ENCODE assay signal across 8 cellular contexts in the genomic region with DNA sequence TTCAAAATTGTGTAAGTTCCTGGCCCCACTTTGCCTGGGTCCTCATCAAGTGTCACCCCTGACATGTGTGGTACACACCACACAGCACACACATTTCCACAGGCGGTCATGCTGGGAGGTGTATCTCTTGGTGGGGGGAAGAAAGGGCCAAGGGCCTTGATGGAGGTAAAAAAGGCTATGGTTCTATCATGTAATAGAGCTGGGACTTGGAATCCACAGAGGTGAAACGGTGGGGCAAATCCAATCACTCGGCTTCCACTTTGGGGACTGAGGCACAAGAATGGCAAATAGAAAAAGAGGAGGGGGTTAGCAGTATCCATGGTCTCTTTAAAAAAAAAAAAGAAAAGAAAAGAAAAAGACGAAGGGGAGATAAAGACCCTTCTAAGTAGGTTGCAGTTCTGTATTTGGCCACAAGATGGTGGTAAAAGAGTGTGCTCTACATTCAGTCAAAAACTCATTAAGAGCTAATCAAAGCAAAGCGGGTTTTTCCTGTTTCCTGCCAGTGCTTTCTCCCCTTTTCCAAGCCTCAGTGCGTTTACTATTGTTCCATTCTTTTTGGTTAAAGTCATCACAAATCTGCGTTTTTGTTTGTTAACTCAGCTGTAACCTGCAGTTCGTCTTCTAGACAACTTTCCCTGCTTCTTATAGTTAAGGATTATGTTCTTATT. TPM values are rescaled to one million over a fixed set of nuclear protein-coding genes. Genes with fewer than 3 reads are reported as not detected.
DNase-seq lines count a peak whose midpoint lies in the region; ATAC-seq and TF ChIP-seq lines count a peak whose summit lies in the region.

No MANE protein-coding gene starts in this region.

- intact Hi-C loops in heart left ventricle (cut with DNase I), result loop anchor here in 3 of 10 donors (5.0 to 10.0 kb wide), 4 partner anchors 104 to 709 kb away; a partner anchor contains a TSS

- no peaks in the 10 kb centered on the region for H3K36me3 ChIP-seq in heart left ventricle

- H3K27me3 Mint-ChIP-seq in activated T-cell treated with anti-CD3 and anti-CD28 coated beads, Interleukin-2, amount 50 U/mL, for 4 hours (ENCODE audit: low read depth), result no peaks in the 10 kb centered on the region

- H3K9me3 Mint-ChIP-seq in activated T-cell treated with anti-CD3 and anti-CD28 coated beads, Interleukin-2, amount 50 U/mL, for 4 hours, result no peaks in the 10 kb centered on the region

- H3K27me3 ChIP-seq in heart left ventricle, result peaks cover 0 to 46% (median 0%) of the 10 kb centered on the region in 9 donors

- no peak for TF ChIP-seq POLR2A in heart left ventricle (IDR thresholded peaks at IDR 0.05)

- H3K27ac ChIP-seq in heart left ventricle, result no peak overlapping the region

- TF ChIP-seq CTCF in heart left ventricle (IDR thresholded peaks at IDR 0.05), result peak; percentile 61 to 90 (median 76)

- no peaks in the 10 kb centered on the region for H3K36me3 Mint-ChIP-seq in activated T-cell treated with anti-CD3 and anti-CD28 coated beads, Interleukin-2, amount 50 U/mL, for 4 hours (ENCODE audit: insufficient read depth)

- peak overlapping the region in 1 of 12 donors; percentile 16 for H3K4me3 ChIP-seq in heart left ventricle

- H3K4me3 Mint-ChIP-seq in activated T-cell treated with anti-CD3 and anti-CD28 coated beads, Interleukin-2, amount 50 U/mL, for 4 hours, result peak overlapping the region; percentile 24

- no peaks in the 10 kb centered on the region for H3K9me3 ChIP-seq in heart left ventricle

- peaks cover 18% of the 10 kb centered on the region for H3K4me1 Mint-ChIP-seq in activated T-cell treated with anti-CD3 and anti-CD28 coated beads, Interleukin-2, amount 50 U/mL, for 4 hours (ENCODE audit: low read depth)

- DNase-seq in A172 (ENCODE audit: low spot score) (peak; percentile 34), EL (peak; percentile 38), NCI-H2029 treated with DMSO at 0.1 percent for 48 hours (lab: John Stamatoyannopoulos, UW) (peak; percentile 77), heart left ventricle (no peak), renal cortical epithelial cell (ENCODE audit: low read depth) (peak; percentile 85), H4 (ENCODE audit: low spot score) (no peak)
- no peak for DNase-seq in activated T-cell treated with anti-CD3 and anti-CD28 coated beads, Interleukin-2, amount 50 U/mL, for 4 hours

- WGBS in heart left ventricle, 4 donors, result 4 to 10% (median 7%) methylated on average over 8 of the region's 8 CpGs

- no peak for ATAC-seq in activated T-cell treated with anti-CD3 and anti-CD28 coated beads, Interleukin-2, amount 50 U/mL, for 4 hours
- ATAC-seq in heart left ventricle (peak in 1 of 4 donors; percentile 49), GM19397 (IDR thresholded peaks at IDR 0.05; ENCODE audit: unreplicated experiment) (no peak)

- peaks cover 0 to 11% (median 0%) of the 10 kb centered on the region in 12 donors for H3K4me1 ChIP-seq in heart left ventricle

RNA-seq across cellular contexts. Expression of a gene that starts 37.0 kb away (rescaled TPM):
- 104 and 116 TPM in 2 replicates for total RNA-seq in A172 (2014; rRNA removed; shearing (Covaris generic))
- 10 to 100 TPM; 49.2 to 60.3 (median 54.3) TPM for total RNA-seq in activated T-cell treated with anti-CD3 and anti-CD28 coated beads, Interleukin-2, amount 50 U/mL, for 4 hours
- total RNA-seq in heart left ventricle (10 to 100 TPM; 35.8 to 93.6 (median 51.0) TPM), renal cortical epithelial cell (115 and 169 TPM in 2 replicates)
- polyA plus RNA-seq in heart left ventricle, result 10 to 100 TPM; 28.5 to 61.0 TPM
- 109 and 138 TPM in 2 replicates for total RNA-seq in H4 (2014; rRNA removed; shearing (Covaris generic))

Comparison
In these comparisons a context has a peak if more than half of its experiments do, and no peak if none do; other contexts are left out.
1. DNase-seq: peak in A172 (single experiment), EL (single experiment), NCI-H2029 treated with DMSO at 0.1 percent for 48 hours (single experiment) and renal cortical epithelial cell (single experiment); none in activated T-cell treated with anti-CD3 and anti-CD28 coated beads, Interleukin-2, amount 50 U/mL, for 4 hours (single experiment), heart left ventricle (0 of 5) and H4 (single experiment).